Comparison of ENCODE assay signal across 8 cellular contexts in genomic region chr7:127253289-127254162, GRCh38. TPM values are rescaled to one million over a fixed set of nuclear protein-coding genes. Genes with fewer than 3 reads are reported as not detected.
DNase-seq lines count a peak whose midpoint lies in the region; ATAC-seq and TF ChIP-seq lines count a peak whose summit lies in the region.

No MANE protein-coding gene starts in this region.

- DNase-seq in 8988T (peak; percentile 69), NCI-H1930 (lab: John Stamatoyannopoulos, UW) (peak; percentile 61 to 64), activated B cell treated with CpG ODN at 0.5 μM for 24 hours (peak; percentile 58), chondrocyte (ENCODE audit: low spot score) (peak; percentile 86), kidney glomerular epithelial cell (lab: John Stamatoyannopoulos, UW) (peak; percentile 38)
- peak; percentile 13 to 50 for DNase-seq in stimulated activated CD4-positive, alpha-beta T cell treated with anti-CD3 and anti-CD28 coated beads, Interleukin-1b, Interleukin-23, amount 100 ng/mL, for 1 hour (ENCODE audit: low read depth in 2 of 2)

- CTCF ChIA-PET in activated B cell treated with CpG ODN at 0.5 μM for 24 hours (lab: Charles Lee) = interaction anchor here (0.7 to 1.4 kb wide), 6 partner anchors 10 to 956 kb away, joined by 3 to 5 read pairs (median 4); no protein-coding TSS in a partner anchor

- peak; percentile 54 for TF ChIP-seq CTCF in activated B cell treated with CpG ODN at 0.5 μM for 24 hours (IDR thresholded peaks at IDR 0.05)
- peak; percentile 92 for TF ChIP-seq CTCF in chondrocyte (IDR thresholded peaks at IDR 0.05)

- H3K9me3 Mint-ChIP-seq in activated B cell treated with CpG ODN at 0.5 μM for 24 hours (no peaks in the 10 kb centered on the region), chondrocyte (ENCODE audit: low read depth) (no peaks in the 10 kb centered on the region)

- peak overlapping the region; percentile 88 for H3K4me3 Mint-ChIP-seq in activated B cell treated with CpG ODN at 0.5 μM for 24 hours
- peak overlapping the region; percentile 87 for H3K4me3 Mint-ChIP-seq in chondrocyte (ENCODE audit: unreplicated experiment)

- POLR2A ChIA-PET in activated B cell treated with CpG ODN at 0.5 μM for 24 hours (lab: Charles Lee) = no interaction called here

- ATAC-seq in GM18498 (IDR thresholded peaks at IDR 0.05; ENCODE audit: unreplicated experiment) (peak; percentile 86), HG02938 (IDR thresholded peaks at IDR 0.05; ENCODE audit: unreplicated experiment) (peak; percentile 79), activated B cell treated with CpG ODN at 0.5 μM for 24 hours (ENCODE audit: low read depth) (peak; percentile 88)

- no peak overlapping the region for H3K27ac Mint-ChIP-seq in activated B cell treated with CpG ODN at 0.5 μM for 24 hours
- peak overlapping the region; percentile 15 for H3K27ac Mint-ChIP-seq in chondrocyte (ENCODE audit: unreplicated experiment)

- intact Hi-C loops in activated B cell treated with CpG ODN at 0.5 μM for 24 hours (cut with micrococcal nuclease) = loop anchor here (1.0 to 5.0 kb wide), 5 partner anchors 94 to 450 kb away; partner anchors contain the start of genes SND1 and ZNF800

- H3K4me1 Mint-ChIP-seq in activated B cell treated with CpG ODN at 0.5 μM for 24 hours = peaks cover 25% of the 10 kb centered on the region
- H3K4me1 Mint-ChIP-seq in chondrocyte (ENCODE audit: low read depth) = peaks cover 10% of the 10 kb centered on the region

- H3K36me3 Mint-ChIP-seq in activated B cell treated with CpG ODN at 0.5 μM for 24 hours (ENCODE audit: low read depth) (no peaks in the 10 kb centered on the region), chondrocyte (ENCODE audit: low read depth) (no peaks in the 10 kb centered on the region)

- H3K27me3 Mint-ChIP-seq in activated B cell treated with CpG ODN at 0.5 μM for 24 hours (peaks cover 67% of the 10 kb centered on the region), chondrocyte (ENCODE audit: low read depth) (peaks cover 70% of the 10 kb centered on the region)

RNA-seq across cellular contexts. Expression of gene GRM8, which starts 0.8 kb away (rescaled TPM):
- not detected in 2 replicates for total RNA-seq in activated B cell treated with CpG ODN at 0.5 μM for 24 hours
- total RNA-seq in chondrocyte = not detected in 3 replicates

Comparison
In these comparisons a context has a peak if more than half of its experiments do, and no peak if none do; other contexts are left out.
1. Peak in every context shown above with its lines: DNase-seq and ATAC-seq.
2. DNase-seq: peak in every context shown above with its lines; median percentile 86 in chondrocyte; 69 in 8988T; 62 in NCI-H1930; 58 in activated B cell treated with CpG ODN at 0.5 μM for 24 hours; 38 in kidney glomerular epithelial cell; 32 in stimulated activated CD4-positive, alpha-beta T cell treated with anti-CD3 and anti-CD28 coated beads, Interleukin-1b, Interleukin-23, amount 100 ng/mL, for 1 hour.